22 cellular contexts compared by ENCODE assay signal in the genomic region with DNA sequence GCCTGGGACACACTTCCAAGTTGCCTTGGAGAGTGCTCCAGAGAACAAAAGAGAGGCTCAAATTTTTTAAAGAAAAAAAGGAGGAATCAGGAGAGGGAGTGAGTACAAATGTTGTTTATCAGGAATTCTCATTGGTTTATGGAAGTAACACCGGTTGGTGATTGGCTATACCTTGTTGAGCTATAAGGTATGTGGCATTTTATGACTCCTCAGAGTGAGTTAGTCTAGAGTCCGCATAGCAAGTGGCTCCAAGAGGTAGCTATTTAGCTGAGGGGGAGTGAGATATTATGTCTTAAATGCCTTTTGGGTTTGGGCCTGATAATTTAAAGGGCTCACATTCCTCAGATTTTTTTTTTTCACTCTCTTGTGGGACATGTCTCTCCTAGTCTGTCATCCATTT.
DNase-seq lines count a peak whose midpoint lies in the region; ATAC-seq, FAIRE-seq and TF ChIP-seq lines count a peak whose summit lies in the region.
"Had no signal": no experiment of that assay in that cellular context is flagged by ENCODE, and none has a peak within 500 bp of the region (broad histone marks: within the 10 kb centered on the region; RNA-seq: fewer than 3 reads in every experiment).

No MANE protein-coding gene starts in this region.

- H4K20me1 ChIP-seq in mammary epithelial cell (ENCODE audit: insufficient read depth, low read length) (no peaks in the 10 kb centered on the region), H1 (replicated peaks in 1 of 2; ENCODE audit: control insufficient read depth in 1 of 2, insufficient read depth in 2 of 2, low read length in 2 of 2) (no peaks in the 10 kb centered on the region)
- H4K20me1 ChIP-seq: BLaER1 had no signal

- TF ChIP-seq RAD21 in H1 (IDR thresholded peaks at IDR 0.05 in 1 of 2, conservative IDR thresholded peaks at IDR 0.05 in 1 of 2; ENCODE audit: low read depth in 2 of 2, low read length in 2 of 2) = no peak

- H3K79me2 ChIP-seq in mammary epithelial cell (ENCODE audit: insufficient read depth, low read length) (peaks cover 6% of the 10 kb centered on the region), H1 (ENCODE audit: control insufficient read depth in 1 of 2, insufficient read depth in 2 of 2, low read length in 2 of 2) (no peaks in the 10 kb centered on the region)

- H3K4ac ChIP-seq in H1 (replicated peaks; ENCODE audit: insufficient read length, low read depth, low read length) = no peak overlapping the region

- POLR2A ChIA-PET in MCF 10A (lab: Yijun Ruan, JAX) (no interaction called here), H1 (lab: Charles Lee; ENCODE audit: partially characterized antibody) (interaction anchor here (1.6 kb wide), 1 partner anchor 11 kb away, joined by 4 read pairs; no protein-coding TSS in a partner anchor)

- dilution Hi-C loops in mammary epithelial cell (cut with HindIII; ENCODE audit: low sequenced_read_pairs) = no loop called here

- no peak overlapping the region for H3K4me3 ChIP-seq in mammary epithelial cell (replicated peaks in 1 of 3; ENCODE audit: insufficient read depth in 1 of 3, low read depth in 2 of 3, low read length in 3 of 3)
- H3K4me3 ChIP-seq in H1 (ENCODE audit: extremely low read depth in 1 of 4, insufficient read depth in 2 of 4, low read depth in 3 of 4, low read length in 4 of 4) = no peak overlapping the region
- H3K4me3 ChIP-seq: BLaER1 had no signal

- H2AFZ ChIP-seq in mammary epithelial cell (ENCODE audit: low read depth, low read length) (no peak overlapping the region), H1 (ENCODE audit: low read length) (no peak overlapping the region)

- H2AK5ac ChIP-seq in H1 (ENCODE audit: low read depth, low read length) = no peak overlapping the region

- no peaks in the 10 kb centered on the region for H3K27me3 ChIP-seq in mammary epithelial cell (ENCODE audit: insufficient read depth, low read length)
- no peaks in the 10 kb centered on the region for H3K27me3 ChIP-seq in H1 (replicated peaks in 1 of 4; ENCODE audit: control insufficient read depth in 3 of 4, extremely low read depth in 1 of 4, insufficient read depth in 3 of 4, low read length in 3 of 4)

- H2BK12ac ChIP-seq in H1 (ENCODE audit: low read depth, low read length) = no peak overlapping the region

- no peak overlapping the region for H2BK15ac ChIP-seq in H1 (ENCODE audit: low read length)

- no peak overlapping the region for H3K9ac ChIP-seq in mammary epithelial cell (ENCODE audit: insufficient read depth, low read length)
- no peak overlapping the region for H3K9ac ChIP-seq in H1 (replicated peaks in 1 of 4; ENCODE audit: extremely low read depth in 1 of 4, low read depth in 3 of 4, low read length in 3 of 4)
- H3K9ac ChIP-seq: BLaER1 had no signal

- H3K36me3 ChIP-seq in mammary epithelial cell (ENCODE audit: insufficient read depth, low read length) (no peaks in the 10 kb centered on the region), H1 (ENCODE audit: control insufficient read depth in 2 of 4, insufficient read depth in 4 of 4, low read length in 3 of 4) (no peaks in the 10 kb centered on the region)
- H3K36me3 ChIP-seq: BLaER1 had no signal

- no peak for TF ChIP-seq EP300 in H1 (IDR thresholded peaks at IDR 0.05; ENCODE audit: borderline replicate concordance in 1 of 2, low read depth in 2 of 2, low read length in 2 of 2)

- no peak overlapping the region for H2BK5ac ChIP-seq in H1 (ENCODE audit: low read depth, low read length)

- intact Hi-C loops in mammary epithelial cell (cut with micrococcal nuclease) (loop anchor here (5.0 kb wide), 1 partner anchor 95 kb away; no protein-coding TSS in a partner anchor), MCF 10A (cut with micrococcal nuclease) (loop anchor here (10.0 kb wide), 1 partner anchor 92 kb away; no protein-coding TSS in a partner anchor)

- WGBS in mammary epithelial cell (ENCODE audit: low coverage, missing lambda C conversion rate) = 67% methylated on average over 2 of the region's 2 CpGs
- 72% methylated on average over 2 of the region's 2 CpGs; no CpG with 5 or more reads in 1 of the 2 experiments for WGBS in H1 (ENCODE audit: extremely low coverage in 1 of 2, insufficient coverage in 1 of 2, insufficient read length in 1 of 2, insufficient replicate concordance in 2 of 2, low coverage in 1 of 2, low lambda C conversion rate in 2 of 2, missing lambda C conversion rate in 1 of 2), 2 experiments

- H3K4me3 Mint-ChIP-seq in MCF 10A (ENCODE audit: unreplicated experiment) = no peak overlapping the region
- no peak overlapping the region for H3K4me3 Mint-ChIP-seq in stimulated activated memory B cell treated with anti-CD40 and anti-IgM and Interleukin-4, amounts not matched to agents 10 μg/mL and 1 μg/mL and 100 μg/mL, for 72 hours
- H3K4me3 Mint-ChIP-seq: B cell; CD4-positive, CD25-positive, alpha-beta regulatory T cell; CD8-positive, alpha-beta T cell had no signal

- CTCF ChIA-PET in mammary epithelial cell (lab: Charles Lee; ENCODE audit: low non-redundant PET) = no interaction called here
- CTCF ChIA-PET in MCF 10A (lab: Yijun Ruan, JAX) = interaction anchor here (0.6 to 6.9 kb wide), 7 partner anchors 10 to 152 kb away, joined by 3 to 102 read pairs (median 9); no protein-coding TSS in a partner anchor
- CTCF ChIA-PET in H1 (lab: Charles Lee; ENCODE audit: partially characterized antibody) = interaction anchor here (1.1 to 2.7 kb wide), 6 partner anchors 14 to 53 kb away, joined by 3 to 15 read pairs (median 4); no protein-coding TSS in a partner anchor

- H3K9me3 Mint-ChIP-seq in MCF 10A (ENCODE audit: unreplicated experiment) = no peaks in the 10 kb centered on the region
- peaks cover 7% of the 10 kb centered on the region for H3K9me3 Mint-ChIP-seq in stimulated activated memory B cell treated with anti-CD40 and anti-IgM and Interleukin-4, amounts not matched to agents 10 μg/mL and 1 μg/mL and 100 μg/mL, for 72 hours
- H3K9me3 Mint-ChIP-seq: CD4-positive, CD25-positive, alpha-beta regulatory T cell; CD8-positive, alpha-beta T cell had no signal

- H3K36me3 Mint-ChIP-seq in MCF 10A (ENCODE audit: insufficient read depth, unreplicated experiment) = peaks cover 6% of the 10 kb centered on the region
- no peaks in the 10 kb centered on the region for H3K36me3 Mint-ChIP-seq in stimulated activated memory B cell treated with anti-CD40 and anti-IgM and Interleukin-4, amounts not matched to agents 10 μg/mL and 1 μg/mL and 100 μg/mL, for 72 hours
- H3K36me3 Mint-ChIP-seq: CD4-positive, CD25-positive, alpha-beta regulatory T cell; CD8-positive, alpha-beta T cell had no signal

- H2BK20ac ChIP-seq in H1 (ENCODE audit: low read length) = no peak overlapping the region

- no peak overlapping the region for H3K56ac ChIP-seq in H1 (replicated peaks; ENCODE audit: insufficient read length, low read depth, low read length)

- BruUV-seq in mammary epithelial cell (replicated peaks; lab: Mats Ljungman, UMichigan) = TSS peak; percentile 100
- BruUV-seq in MCF 10A (replicated peaks; lab: Mats Ljungman, UMichigan) = no TSS peak

- H3K9me3 ChIP-seq in mammary epithelial cell (replicated peaks; ENCODE audit: insufficient read depth, low read length) (no peaks in the 10 kb centered on the region), H1 (ENCODE audit: insufficient read depth in 2 of 2, low read depth in 1 of 2, low read length in 1 of 2) (peaks cover 4 to 5% of the 10 kb centered on the region in 2 experiments; a peak in 1 of 4 replicates)

- H4K5ac ChIP-seq in H1 (ENCODE audit: insufficient read length, low read depth, low read length) = no peak overlapping the region

- H3K4me2 ChIP-seq in mammary epithelial cell (ENCODE audit: insufficient read depth, low read depth, low read length) (no peak overlapping the region), H1 (ENCODE audit: insufficient read depth in 1 of 2, low read depth in 2 of 2, low read length in 2 of 2) (no peak overlapping the region)
- H3K4me2 ChIP-seq: BLaER1 had no signal

- no peak overlapping the region for H3K14ac ChIP-seq in H1 (ENCODE audit: insufficient read length)

- H3K18ac ChIP-seq in H1 (ENCODE audit: extremely low read depth, low read length) = no peak overlapping the region

- H4K91ac ChIP-seq in H1 (replicated peaks; ENCODE audit: insufficient read length, low read length) = no peak overlapping the region

- no peak for ATAC-seq in stimulated activated memory B cell treated with anti-CD40 and anti-IgM and Interleukin-4, amounts not matched to agents 10 μg/mL and 1 μg/mL and 100 μg/mL, for 72 hours
- ATAC-seq: CD8-positive, alpha-beta T cell had no signal

- in situ Hi-C loops in mammary epithelial cell (cut with MboI; ENCODE audit: low sequenced_read_pairs in 2 of 2) = loop anchor here in 1 of 2 donors (10.0 kb wide), 1 partner anchor 128 kb away; no protein-coding TSS in a partner anchor

- TF ChIP-seq POLR2A in H1 (IDR thresholded peaks at IDR 0.05; ENCODE audit: control extremely low read depth in 1 of 2, low read depth in 2 of 2, low read length in 2 of 2) = no peak

- H3K23me2 ChIP-seq in H1 (ENCODE audit: low read depth, low read length) = no peaks in the 10 kb centered on the region

- no peak for TF ChIP-seq CTCF in mammary epithelial cell (conservative IDR thresholded peaks at IDR 0.05 in 1 of 2, IDR thresholded peaks at IDR 0.05 in 1 of 2; ENCODE audit: extremely low read depth in 1 of 2, insufficient read depth in 1 of 2, low read depth in 1 of 2, low read length in 2 of 2)
- no peak for TF ChIP-seq CTCF in MCF 10A (IDR thresholded peaks at IDR 0.05; ENCODE audit: unreplicated experiment)
- no peak for TF ChIP-seq CTCF in H1 (IDR thresholded peaks at IDR 0.05; ENCODE audit: control extremely low read depth in 1 of 3, insufficient read depth in 1 of 3, low read depth in 1 of 3, low read length in 3 of 3)
- no peak for TF ChIP-seq CTCF in GM10266 (IDR thresholded peaks at IDR 0.05; ENCODE audit: control insufficient read depth, insufficient read depth, low read depth, missing control alignments)

- H3K4me1 ChIP-seq in mammary epithelial cell (ENCODE audit: insufficient read depth, low read length) = no peaks in the 10 kb centered on the region
- peaks cover 0 to 5% (median 0%) of the 10 kb centered on the region in 4 experiments; a peak in 4 of 7 replicates for H3K4me1 ChIP-seq in H1 (replicated peaks in 1 of 4; ENCODE audit: control insufficient read depth in 3 of 4, insufficient read depth in 4 of 4, low read length in 3 of 4)
- H3K4me1 ChIP-seq: BLaER1 had no signal

- peaks cover 6% of the 10 kb centered on the region for H3K4me1 Mint-ChIP-seq in MCF 10A (ENCODE audit: insufficient read depth, unreplicated experiment)
- H3K4me1 Mint-ChIP-seq in stimulated activated memory B cell treated with anti-CD40 and anti-IgM and Interleukin-4, amounts not matched to agents 10 μg/mL and 1 μg/mL and 100 μg/mL, for 72 hours = no peaks in the 10 kb centered on the region
- H3K4me1 Mint-ChIP-seq: B cell; CD4-positive, CD25-positive, alpha-beta regulatory T cell had no signal

- DNase-seq in mammary epithelial cell = no peak
- no peak for DNase-seq in MCF 10A (ENCODE audit: unreplicated experiment)
- no peak for DNase-seq in H1 (ENCODE audit: low read depth in 1 of 2, low spot score in 2 of 2)
- peak; percentile 18 for DNase-seq in midbrain (lab: John Stamatoyannopoulos, UW)
- no peak for DNase-seq in GM10266 (ENCODE audit: extremely low spot score)
- DNase-seq: Caco-2; CD4-positive, CD25-positive, alpha-beta regulatory T cell; CD8-positive, alpha-beta T cell; DMS153; DND-41; GDM1; GOT3; H7; HCEC 1CT had no signal

- H3K27ac Mint-ChIP-seq in MCF 10A (ENCODE audit: low read depth, unreplicated experiment) = no peak overlapping the region
- H3K27ac Mint-ChIP-seq in stimulated activated memory B cell treated with anti-CD40 and anti-IgM and Interleukin-4, amounts not matched to agents 10 μg/mL and 1 μg/mL and 100 μg/mL, for 72 hours = no peak overlapping the region
- H3K27ac Mint-ChIP-seq: B cell; CD4-positive, CD25-positive, alpha-beta regulatory T cell; CD8-positive, alpha-beta T cell had no signal

- no peak overlapping the region for H4K8ac ChIP-seq in H1 (ENCODE audit: extremely low read depth, insufficient read depth, low read length)

- no peaks in the 10 kb centered on the region for H3K27me3 Mint-ChIP-seq in MCF 10A (ENCODE audit: insufficient read depth, unreplicated experiment)
- peaks cover 26% of the 10 kb centered on the region for H3K27me3 Mint-ChIP-seq in stimulated activated memory B cell treated with anti-CD40 and anti-IgM and Interleukin-4, amounts not matched to agents 10 μg/mL and 1 μg/mL and 100 μg/mL, for 72 hours

- H2BK120ac ChIP-seq in H1 (replicated peaks; ENCODE audit: low read depth, low read length) = no peak overlapping the region

- H3K27ac ChIP-seq in mammary epithelial cell (ENCODE audit: insufficient read depth, low read depth, low read length) (no peak overlapping the region), H1 (ENCODE audit: low read depth, low read length) (no peak overlapping the region)
- H3K27ac ChIP-seq: 22Rv1, BLaER1, C4-2B had no signal

- no peaks in the 10 kb centered on the region for H3K79me1 ChIP-seq in H1 (ENCODE audit: low read depth, low read length)

- FAIRE-seq in H1 (lab: Jason Lieb, UNC) = no peak
- FAIRE-seq: A204.1, GM12891, GM18507 had no signal

- no peak overlapping the region for H3K23ac ChIP-seq in H1 (ENCODE audit: insufficient read length)
